16 cellular contexts compared by ENCODE assay signal in genomic region chr5:122258840-122259239, GRCh38. TPM values are rescaled to one million over a fixed set of nuclear protein-coding genes. Genes with fewer than 3 reads are reported as not detected.
DNase-seq lines count a peak whose midpoint lies in the region; ATAC-seq and TF ChIP-seq lines count a peak whose summit lies in the region.
"Had no signal": no experiment of that assay in that cellular context is flagged by ENCODE, and none has a peak within 500 bp of the region (broad histone marks: within the 10 kb centered on the region; RNA-seq: fewer than 3 reads in every experiment).

No MANE protein-coding gene starts in this region.

- H4K5ac ChIP-seq in H9 (ENCODE audit: insufficient read length, low read depth, low read length) = no peak overlapping the region

- H3K23me2 ChIP-seq in H9 (ENCODE audit: insufficient read length, low read depth, low read length, poor library complexity, severe bottlenecking) = no peaks in the 10 kb centered on the region

- DNase-seq in H9 (no peak), brain microvascular endothelial cell (no peak), endodermal cell (no peak), mesenchymal stem cell (no peak), DMS79 (lab: John Stamatoyannopoulos, UW) (no peak), COLO829 (ENCODE audit: low spot score) (no peak)
- DNase-seq in stimulated activated naive CD8-positive, alpha-beta T cell treated with anti-CD3 and anti-CD28 coated beads, Interleukin-15, amount 100 ng/mL, for 72 hours = no peak
- DNase-seq: C1 segment of cervical spinal cord; Caco-2; CD4-positive, alpha-beta memory T cell; DMS153; GDM1; GM23248; HCEC 1CT had no signal

- H3K36me3 Mint-ChIP-seq in H9 (ENCODE audit: insufficient read depth in 1 of 3, low read depth in 3 of 3) (peaks cover 0 to 20% (median 8%) of the 10 kb centered on the region in 3 experiments; a peak in 6 of 7 replicates), endodermal cell (ENCODE audit: low read depth) (no peaks in the 10 kb centered on the region)
- H3K36me3 Mint-ChIP-seq: CD4-positive, alpha-beta memory T cell had no signal

- H3K4me1 ChIP-seq in H9 (ENCODE audit: insufficient read depth, low read length) = no peaks in the 10 kb centered on the region
- peaks cover 3% of the 10 kb centered on the region for H3K4me1 ChIP-seq in endodermal cell (ENCODE audit: control insufficient read depth, insufficient read depth, low read length)
- peaks cover 2% of the 10 kb centered on the region for H3K4me1 ChIP-seq in mesenchymal stem cell (ENCODE audit: control insufficient read depth, insufficient read depth, low read depth, low read length)
- H3K4me1 ChIP-seq: Caco-2 had no signal

- H3K4me2 ChIP-seq in H9 (ENCODE audit: insufficient read depth, insufficient read length, low read length) (no peak overlapping the region), mesenchymal stem cell (ENCODE audit: low read length, poor library complexity, severe bottlenecking) (no peak overlapping the region)

- H2BK15ac ChIP-seq in H9 (ENCODE audit: low read depth, low read length) = no peak overlapping the region
- H2BK15ac ChIP-seq in mesenchymal stem cell (ENCODE audit: low read depth, poor library complexity, severe bottlenecking) = no peak overlapping the region

- H3K9me3 ChIP-seq in H9 (ENCODE audit: control insufficient read depth, low read depth, low read length) (no peaks in the 10 kb centered on the region), endodermal cell (ENCODE audit: control insufficient read depth, low read length) (peaks cover 27% of the 10 kb centered on the region), mesenchymal stem cell (ENCODE audit: control insufficient read depth, low read length) (peaks cover 35% of the 10 kb centered on the region)

- H3K4me3 ChIP-seq in brain microvascular endothelial cell (ENCODE audit: low read depth, low read length) = no peak overlapping the region
- no peak overlapping the region for H3K4me3 ChIP-seq in endodermal cell (ENCODE audit: low read length)
- H3K4me3 ChIP-seq in mesenchymal stem cell (ENCODE audit: insufficient read depth in 1 of 2, low read depth in 1 of 2, low read length in 2 of 2) = no peak overlapping the region
- H3K4me3 ChIP-seq: GM12878, GM23248 had no signal

- no peak overlapping the region for H3K27ac ChIP-seq in H9 (ENCODE audit: insufficient read length, low read depth, low read length)
- H3K27ac ChIP-seq in brain microvascular endothelial cell = no peak overlapping the region
- no peak overlapping the region for H3K27ac ChIP-seq in endodermal cell (ENCODE audit: low read depth, low read length)
- no peak overlapping the region for H3K27ac ChIP-seq in mesenchymal stem cell (ENCODE audit: low read length, poor library complexity, severe bottlenecking)
- H3K27ac ChIP-seq: GM23248 had no signal

- H4K8ac ChIP-seq in H9 (replicated peaks; ENCODE audit: insufficient read length, low read depth, low read length) = no peak overlapping the region
- peak overlapping the region; percentile 15 for H4K8ac ChIP-seq in mesenchymal stem cell (ENCODE audit: low read length)

- H3K27me3 Mint-ChIP-seq in H9 (ENCODE audit: low read depth) (no peaks in the 10 kb centered on the region; the same call in 1 of the 2 replicates), endodermal cell (ENCODE audit: insufficient read depth) (no peaks in the 10 kb centered on the region)
- H3K27me3 Mint-ChIP-seq in stimulated activated naive CD8-positive, alpha-beta T cell treated with anti-CD3 and anti-CD28 coated beads, Interleukin-15, amount 100 ng/mL, for 72 hours = no peaks in the 10 kb centered on the region

- no peaks in the 10 kb centered on the region for H3K36me3 ChIP-seq in brain microvascular endothelial cell (replicated peaks)
- no peaks in the 10 kb centered on the region for H3K36me3 ChIP-seq in endodermal cell (ENCODE audit: control insufficient read depth, insufficient read depth, low read length)
- H3K36me3 ChIP-seq in mesenchymal stem cell (ENCODE audit: control insufficient read depth in 1 of 2, insufficient read depth in 2 of 2, low read depth in 1 of 2, low read length in 2 of 2) = no peaks in the 10 kb centered on the region

- no peak overlapping the region for H3K56ac ChIP-seq in H9 (ENCODE audit: insufficient read length, low read depth, low read length)

- H3K79me1 ChIP-seq in H9 (ENCODE audit: insufficient read depth, low read depth, low read length, poor library complexity, severe bottlenecking) = no peaks in the 10 kb centered on the region
- no peaks in the 10 kb centered on the region for H3K79me1 ChIP-seq in mesenchymal stem cell (replicated peaks; ENCODE audit: low read length, poor library complexity, severe bottlenecking)

- WGBS in H9 (ENCODE audit: extremely low coverage, insufficient read length, low lambda C conversion rate) = no CpG with 5 or more reads among the region's 1 CpG
- 86 to 100% methylated on average over 1 of the region's 1 CpG for WGBS in endodermal cell (ENCODE audit: insufficient coverage in 1 of 2, insufficient read length in 1 of 2), 2 experiments
- WGBS in mesenchymal stem cell = 100% methylated on average over 1 of the region's 1 CpG

- H3K23ac ChIP-seq in H9 (ENCODE audit: insufficient read length, low read depth, low read length) (no peak overlapping the region), mesenchymal stem cell (ENCODE audit: low read length in 2 of 2) (no peak overlapping the region)

- H3K4ac ChIP-seq in H9 (ENCODE audit: low read depth, low read length) (no peak overlapping the region), mesenchymal stem cell (ENCODE audit: low read depth in 1 of 2, low read length in 2 of 2) (no peak overlapping the region)

- H4K91ac ChIP-seq in H9 (ENCODE audit: insufficient read length, low read depth, low read length) (no peak overlapping the region), mesenchymal stem cell (ENCODE audit: low read length) (peak overlapping the region; percentile 27)

- H3K9ac ChIP-seq in H9 (ENCODE audit: extremely low read depth, insufficient read length, low read length) (no peak overlapping the region), endodermal cell (ENCODE audit: extremely low read depth, low read length, poor library complexity, severe bottlenecking) (no peak overlapping the region), mesenchymal stem cell (ENCODE audit: low read length) (no peak overlapping the region)
- H3K9ac ChIP-seq: GM23248 had no signal

- in situ Hi-C loops in brain microvascular endothelial cell (cut with HindIII; ENCODE audit: low pct_ligation_motif_present, low sequenced_read_pairs) = no loop called here

- H3T11ph ChIP-seq in H9 (ENCODE audit: low read length) = no peak overlapping the region

- H3K27ac Mint-ChIP-seq in H9 = no peak overlapping the region
- no peak overlapping the region for H3K27ac Mint-ChIP-seq in endodermal cell
- H3K27ac Mint-ChIP-seq in stimulated activated naive CD8-positive, alpha-beta T cell treated with anti-CD3 and anti-CD28 coated beads, Interleukin-15, amount 100 ng/mL, for 72 hours = no peak overlapping the region
- H3K27ac Mint-ChIP-seq: CD4-positive, alpha-beta memory T cell had no signal

- H3K79me2 ChIP-seq in H9 (ENCODE audit: insufficient read depth, low read length) = no peaks in the 10 kb centered on the region

- no peak overlapping the region for H2BK20ac ChIP-seq in H9 (ENCODE audit: low read depth, low read length, poor library complexity, severe bottlenecking)

- H3K4me1 Mint-ChIP-seq in H9 (peaks cover 5 to 7% of the 10 kb centered on the region in 2 experiments; a peak in 3 of 4 replicates), endodermal cell (peaks cover 5% of the 10 kb centered on the region)
- no peaks in the 10 kb centered on the region for H3K4me1 Mint-ChIP-seq in stimulated activated naive CD8-positive, alpha-beta T cell treated with anti-CD3 and anti-CD28 coated beads, Interleukin-15, amount 100 ng/mL, for 72 hours
- H3K4me1 Mint-ChIP-seq: CD4-positive, alpha-beta memory T cell had no signal

- H2BK5ac ChIP-seq in H9 (ENCODE audit: insufficient read length, low read length) (no peak overlapping the region), mesenchymal stem cell (ENCODE audit: low read depth, low read length, poor library complexity, severe bottlenecking) (no peak overlapping the region)

- no peak overlapping the region for H3K18ac ChIP-seq in H9 (ENCODE audit: insufficient read length, low read depth, low read length)
- H3K18ac ChIP-seq in mesenchymal stem cell (ENCODE audit: low read depth in 1 of 2, low read length in 2 of 2) = peak overlapping the region in 1 of 2 experiments; percentile 43

- TF ChIP-seq CTCF in H9 (conservative IDR thresholded peaks at IDR 0.05) = 0 out of 3 replicates have a peak, but pooled peaks have one; percentile 16
- TF ChIP-seq CTCF in brain microvascular endothelial cell (IDR thresholded peaks at IDR 0.05; ENCODE audit: low read depth, low read length, missing control alignments) = peak; percentile 7
- peak; percentile 31 for TF ChIP-seq CTCF in endodermal cell (conservative IDR thresholded peaks at IDR 0.05)

- H4K20me1 ChIP-seq in H9 (ENCODE audit: control insufficient read depth, insufficient read depth, insufficient read length) = no peaks in the 10 kb centered on the region

- H2AFZ ChIP-seq in H9 (ENCODE audit: low read length) = no peak overlapping the region
- H2AFZ ChIP-seq in mesenchymal stem cell (ENCODE audit: low read depth, low read length) = no peak overlapping the region
- H2AFZ ChIP-seq: GM23248 had no signal

- no peaks in the 10 kb centered on the region for H3K27me3 ChIP-seq in H9 (ENCODE audit: insufficient read depth, low read length)
- H3K27me3 ChIP-seq in brain microvascular endothelial cell (replicated peaks) = no peaks in the 10 kb centered on the region
- no peaks in the 10 kb centered on the region for H3K27me3 ChIP-seq in endodermal cell (ENCODE audit: control insufficient read depth, insufficient read depth, low read length, poor library complexity, severe bottlenecking)
- H3K27me3 ChIP-seq in mesenchymal stem cell (ENCODE audit: control insufficient read depth in 1 of 2, insufficient read depth in 1 of 2, low read length in 2 of 2) = no peaks in the 10 kb centered on the region

- H2BK120ac ChIP-seq in H9 (ENCODE audit: low read depth, low read length, poor library complexity, severe bottlenecking) (no peak overlapping the region), mesenchymal stem cell (ENCODE audit: low read depth, low read length) (no peak overlapping the region)

- ATAC-seq in stimulated activated naive CD8-positive, alpha-beta T cell treated with anti-CD3 and anti-CD28 coated beads, Interleukin-15, amount 100 ng/mL, for 72 hours = no peak
- ATAC-seq: GM12878 had no signal

- H3K9me3 Mint-ChIP-seq in H9 = peaks cover 27 to 30% of the 10 kb centered on the region in 2 experiments
- H3K9me3 Mint-ChIP-seq in endodermal cell = peaks cover 31% of the 10 kb centered on the region
- peaks cover 14 to 37% of the 10 kb centered on the region in 2 donors for H3K9me3 Mint-ChIP-seq in stimulated activated naive CD8-positive, alpha-beta T cell treated with anti-CD3 and anti-CD28 coated beads, Interleukin-15, amount 100 ng/mL, for 72 hours

- no peak overlapping the region for H2BK12ac ChIP-seq in H9 (ENCODE audit: insufficient read length, low read depth, low read length)
- H2BK12ac ChIP-seq in mesenchymal stem cell (ENCODE audit: low read length in 2 of 2) = peak overlapping the region in 1 of 2 experiments; percentile 52

- no peak overlapping the region for H3K14ac ChIP-seq in H9 (ENCODE audit: insufficient read depth, low read length)
- H3K14ac ChIP-seq in mesenchymal stem cell (ENCODE audit: low read length in 2 of 2) = no peak overlapping the region

- H2AK5ac ChIP-seq in H9 (ENCODE audit: insufficient read length, low read length) (no peak overlapping the region), mesenchymal stem cell (ENCODE audit: low read length, severe bottlenecking) (no peak overlapping the region)

- no peak overlapping the region for H3K4me3 Mint-ChIP-seq in H9
- H3K4me3 Mint-ChIP-seq in endodermal cell = no peak overlapping the region
- no peak overlapping the region for H3K4me3 Mint-ChIP-seq in stimulated activated naive CD8-positive, alpha-beta T cell treated with anti-CD3 and anti-CD28 coated beads, Interleukin-15, amount 100 ng/mL, for 72 hours
- H3K4me3 Mint-ChIP-seq: CD4-positive, alpha-beta memory T cell had no signal

RNA-seq across cellular contexts. Expression of gene SNCAIP, which starts 53.2 kb away (rescaled TPM):
- total RNA-seq in H9 (2021) (2.6 and 3.0 TPM in 2 replicates), endodermal cell (1 to 10 TPM; 1.4 to 2.1 TPM)
- 15.0 TPM for polyA plus RNA-seq in endodermal cell (2013, experiment 1 of 2)
- 18.3 TPM for polyA plus RNA-seq in endodermal cell (2013, experiment 2 of 2)
- 1.5 TPM for polyA plus RNA-seq in mesenchymal stem cell (2013, experiment 1 of 2)
- 1.8 TPM for polyA plus RNA-seq in mesenchymal stem cell (2013, experiment 2 of 2)
- total RNA-seq: A673; CD4-positive, alpha-beta memory T cell had no signal
- polyA plus RNA-seq: CD4-positive, alpha-beta memory T cell had no signal
